Comparison of ENCODE assay signal across 5 cellular contexts in genomic region chr22:15713600-15713999, GRCh38. TPM values are rescaled to one million over a fixed set of nuclear protein-coding genes. Genes with fewer than 3 reads are reported as not detected.
"Had no signal": no experiment of that assay in that cellular context is flagged by ENCODE, and none has a peak within 500 bp of the region (broad histone marks: within the 10 kb centered on the region; RNA-seq: fewer than 3 reads in every experiment).

No MANE protein-coding gene starts in this region.

RNA-seq across cellular contexts. Expression of gene POTEH, which starts 23.8 kb away (rescaled TPM):
- total RNA-seq: HT-29, NCI-H460, PC-9, Right ventricle myocardium superior, SJSA1 had no signal
